Comparison of ENCODE assay signal across 26 cellular contexts in the genomic region with DNA sequence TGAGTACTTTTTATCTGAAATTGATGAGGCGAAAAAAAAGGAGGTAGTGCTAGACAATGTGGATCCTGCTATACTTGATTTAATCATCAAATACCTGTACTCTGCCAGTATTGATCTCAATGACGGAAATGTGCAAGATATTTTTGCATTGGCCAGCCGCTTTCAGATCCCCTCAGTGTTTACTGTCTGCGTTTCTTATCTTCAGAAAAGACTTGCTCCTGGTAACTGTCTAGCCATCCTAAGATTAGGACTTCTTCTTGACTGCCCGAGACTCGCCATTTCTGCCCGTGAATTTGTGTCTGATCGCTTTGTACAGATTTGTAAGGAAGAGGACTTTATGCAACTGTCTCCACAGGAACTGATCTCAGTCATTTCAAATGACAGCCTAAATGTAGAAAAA. TPM values are rescaled to one million over a fixed set of nuclear protein-coding genes. Genes with fewer than 3 reads are reported as not detected.
A peak's percentile ranks its signal among the peaks of the same experiment; 100 is the strongest.
DNase-seq lines count a peak whose midpoint lies in the region; ATAC-seq and TF ChIP-seq lines count a peak whose summit lies in the region.
"Had no signal": no experiment of that assay in that cellular context is flagged by ENCODE, and none has a peak within 500 bp of the region (broad histone marks: within the 10 kb centered on the region; RNA-seq: fewer than 3 reads in every experiment).

No MANE protein-coding gene starts in this region.

- H3K27ac ChIP-seq in IMR-90 (ENCODE audit: insufficient read depth, low read length) = no peak overlapping the region
- peak overlapping the region; percentile 85 for H3K27ac ChIP-seq in SJCRH30
- H3K27ac ChIP-seq in gastrocnemius medialis = peak overlapping the region; percentile 90 to 95 (median 92)
- no peak overlapping the region for H3K27ac ChIP-seq in suprapubic skin
- H3K27ac ChIP-seq: foreskin keratinocyte, tibial artery had no signal

- TF ChIP-seq RAD21 in IMR-90 (IDR thresholded peaks at IDR 0.05; ENCODE audit: low read length) = no peak

- no peak overlapping the region for H3K56ac ChIP-seq in IMR-90 (ENCODE audit: extremely low read depth, insufficient read depth, low read length)

- DNase-seq in IMR-90 = no peak
- peak in 1 of 2 experiments; percentile 28 for DNase-seq in SJCRH30
- no peak for DNase-seq in left ventricle myocardium superior
- DNase-seq in gastrocnemius medialis = no peak
- DNase-seq in LoVo (ENCODE audit: low spot score) = no peak
- DNase-seq in suprapubic skin (ENCODE audit: low spot score in 2 of 2) = no peak
- no peak for DNase-seq in activated T-cell treated with anti-CD3 and anti-CD28 coated beads for 4 hours
- DNase-seq: activated B cell treated with CpG ODN at 0.5 μM for 24 hours; activated CD4-positive, alpha-beta memory T cell treated with anti-CD3 and anti-CD28 coated beads, Interleukin-2, amount 10 ng/mL, durations not matched to agents 7 days and 5 days; activated effector memory CD4-positive, alpha-beta T cell treated with Interleukin-2 at 50 U/mL for 16 hours; activated naive CD8-positive, alpha-beta T cell treated with anti-CD3 and anti-CD28 coated beads, Interleukin-2, amount 10 ng/mL, durations not matched to agents 7 days and 5 days; C1 segment of cervical spinal cord; cerebellar nuclear complex; DMS79 treated with DMSO at 0.1 percent for 48 hours; effector CD8-positive, alpha-beta T cell; hypothalamus; KBM-7; midbrain; MM.1S; NCI-H1694 treated with DMSO at 0.1 percent for 48 hours; stimulated activated CD4-positive, alpha-beta T cell treated with anti-CD3 and anti-CD28 coated beads, Interleukin-4, amount 100 ng/mL, for 4 hours; stimulated activated naive CD4-positive, alpha-beta T cell treated with Interleukin-2 at 50 U/mL for 16 hours; tibial artery had no signal

- H3K4ac ChIP-seq in IMR-90 (ENCODE audit: low read depth, low read length) = no peak overlapping the region

- no peak overlapping the region for H4K8ac ChIP-seq in IMR-90 (ENCODE audit: low read depth in 2 of 2, low read length in 2 of 2)

- in situ Hi-C loops in IMR-90 (cut with MboI; ENCODE audit: low sequenced_read_pairs) = no loop called here
- in situ Hi-C loops in gastrocnemius medialis (cut with MboI; ENCODE audit: low sequenced_read_pairs in 4 of 4) = no loop called here

- H3K23ac ChIP-seq in IMR-90 (ENCODE audit: low read depth, low read length) = no peak overlapping the region

- no peak overlapping the region for H2BK5ac ChIP-seq in IMR-90 (ENCODE audit: low read depth, low read length, poor library complexity, severe bottlenecking)

- 82% methylated on average over 2 of the region's 8 CpGs; no CpG with 5 or more reads in 1 of the 2 experiments for WGBS in IMR-90 (ENCODE audit: extremely low coverage in 2 of 2, insufficient read length in 1 of 2), 2 experiments
- WGBS in suprapubic skin = 98% methylated on average over 8 of the region's 8 CpGs

- no peaks in the 10 kb centered on the region for H4K20me1 ChIP-seq in IMR-90 (ENCODE audit: insufficient read depth, low read length)

- H3K4me2 ChIP-seq in IMR-90 (ENCODE audit: low read depth, low read length) = no peak overlapping the region
- H3K4me2 ChIP-seq: GM23338 had no signal

- H3K14ac ChIP-seq in IMR-90 (replicated peaks; ENCODE audit: low read depth, low read length) = no peak overlapping the region

- H2BK15ac ChIP-seq in IMR-90 (ENCODE audit: low read depth, low read length) = no peak overlapping the region

- peaks cover 5% of the 10 kb centered on the region; the same call in 1 of the 2 replicates for H3K9me1 ChIP-seq in IMR-90 (ENCODE audit: insufficient read depth, low read length)

- H3K9me3 ChIP-seq in IMR-90 (ENCODE audit: control insufficient read depth, insufficient read depth, low read length) = 0 out of 2 replicates have a peak, but pooled peaks cover 3% of the 10 kb centered on the region
- H3K9me3 ChIP-seq in SJCRH30 (replicated peaks) = no peaks in the 10 kb centered on the region
- H3K9me3 ChIP-seq in gastrocnemius medialis = no peaks in the 10 kb centered on the region
- no peaks in the 10 kb centered on the region for H3K9me3 ChIP-seq in suprapubic skin
- H3K9me3 ChIP-seq: tibial artery had no signal

- TF ChIP-seq CTCF in IMR-90 (conservative IDR thresholded peaks at IDR 0.05; ENCODE audit: low read depth, low read length) (no peak), gastrocnemius medialis (IDR thresholded peaks at IDR 0.05 in 4 of 5, conservative IDR thresholded peaks at IDR 0.05 in 1 of 5) (no peak), suprapubic skin (IDR thresholded peaks at IDR 0.05) (no peak)

- ATAC-seq in IMR-90 (ENCODE audit: low read depth) (no peak), left ventricle myocardium superior (peak; percentile 14), gastrocnemius medialis (no peak)

- H4K91ac ChIP-seq in IMR-90 (ENCODE audit: insufficient read depth, low read depth, low read length) = no peak overlapping the region

- no peak overlapping the region for H3K9ac ChIP-seq in IMR-90 (ENCODE audit: low read depth, low read length)

- H3K36me3 ChIP-seq in IMR-90 (ENCODE audit: control insufficient read depth, insufficient read depth, low read length) (no peaks in the 10 kb centered on the region), SJCRH30 (no peaks in the 10 kb centered on the region), gastrocnemius medialis (peaks cover 0 to 10% of the 10 kb centered on the region in 2 donors), suprapubic skin (peaks cover 6% of the 10 kb centered on the region)

- H3K4me1 ChIP-seq in IMR-90 (ENCODE audit: control insufficient read depth, insufficient read depth, low read length) (peaks cover 2% of the 10 kb centered on the region; the same call in 1 of the 2 replicates), SJCRH30 (peaks cover 43% of the 10 kb centered on the region), gastrocnemius medialis (peaks cover 25% of the 10 kb centered on the region in 2 donors), suprapubic skin (no peaks in the 10 kb centered on the region)

- no peak overlapping the region for H4K5ac ChIP-seq in IMR-90 (ENCODE audit: low read depth, low read length)

- no peak for TF ChIP-seq EP300 in suprapubic skin (IDR thresholded peaks at IDR 0.05)

- no TSS peak for BruUV-seq in IMR-90 (replicated peaks; lab: Mats Ljungman, UMichigan)

- no peak overlapping the region for H2AK5ac ChIP-seq in IMR-90 (ENCODE audit: low read depth, low read length)

- no peaks in the 10 kb centered on the region for H3K79me1 ChIP-seq in IMR-90 (ENCODE audit: low read depth in 1 of 2, low read length in 2 of 2)

- H3K18ac ChIP-seq in IMR-90 (ENCODE audit: low read depth, low read length) = no peak overlapping the region

- TF ChIP-seq POLR2A in IMR-90 (IDR thresholded peaks at IDR 0.05; ENCODE audit: low read depth, low read length) = no peak
- TF ChIP-seq POLR2A in gastrocnemius medialis (IDR thresholded peaks at IDR 0.05) = no peak
- no peak for TF ChIP-seq POLR2A in suprapubic skin (IDR thresholded peaks at IDR 0.05)

- intact Hi-C loops in IMR-90 (cut with micrococcal nuclease) (no loop called here), left ventricle myocardium superior (cut with micrococcal nuclease) (no loop called here), gastrocnemius medialis (cut with DNase I; ENCODE audit: low total_unique reads) (loop anchor here (5.0 to 10.0 kb wide), 2 partner anchors 315 to 1652 kb away; partner anchors contain the start of genes METTL5, TLK1 and UBR3)

- dilution Hi-C loops in IMR-90 (cut with HindIII; ENCODE audit: low sequenced_read_pairs, unreplicated experiment) = no loop called here

- H3K4me3 ChIP-seq in IMR-90 (ENCODE audit: insufficient read depth, low read depth, low read length) (no peak overlapping the region), SJCRH30 (peak overlapping the region; percentile 58), gastrocnemius medialis (peak overlapping the region; percentile 71 to 74 (median 72)), suprapubic skin (no peak overlapping the region)
- H3K4me3 ChIP-seq: GM23338, tibial artery had no signal

- CTCF ChIA-PET in IMR-90 (lab: Yijun Ruan, JAX) = no interaction called here

- H2BK20ac ChIP-seq in IMR-90 (ENCODE audit: low read depth, low read length) = peak overlapping the region; percentile 9; the same call in 1 of the 2 replicates

- H3K27me3 ChIP-seq in IMR-90 (ENCODE audit: control insufficient read depth, insufficient read depth, low read length) (no peaks in the 10 kb centered on the region), SJCRH30 (no peaks in the 10 kb centered on the region), gastrocnemius medialis (no peaks in the 10 kb centered on the region), suprapubic skin (no peaks in the 10 kb centered on the region)
- H3K27me3 ChIP-seq: foreskin keratinocyte, tibial artery had no signal

- POLR2A ChIA-PET in IMR-90 (lab: Charles Lee; ENCODE audit: unreplicated experiment) = no interaction called here

- H2AK9ac ChIP-seq in IMR-90 (replicated peaks; ENCODE audit: low read depth, low read length, poor library complexity) = no peak overlapping the region

- no peak overlapping the region for H2AFZ ChIP-seq in IMR-90 (replicated peaks; ENCODE audit: low read length, poor library complexity)
- H2AFZ ChIP-seq: GM23338 had no signal

- H2BK120ac ChIP-seq in IMR-90 (ENCODE audit: low read depth, low read length) = no peak overlapping the region

TF ChIP-seq in IMR-90, 13 proteins besides CTCF, POLR2A, EP300 and RAD21 (continues in another document):
- TF ChIP-seq SMC3 (IDR thresholded peaks at IDR 0.05; ENCODE audit: low read depth, low read length) (no peak), NFE2L2 (IDR thresholded peaks at IDR 0.05; ENCODE audit: low read depth, low read length) (no peak), MAZ (IDR thresholded peaks at IDR 0.05; ENCODE audit: borderline replicate concordance, low read depth, low read length) (no peak), CHD1 (IDR thresholded peaks at IDR 0.05; ENCODE audit: low read depth, low read length) (no peak), MAFK (IDR thresholded peaks at IDR 0.05; ENCODE audit: low read depth, low read length) (no peak), RFX5 (IDR thresholded peaks at IDR 0.05; ENCODE audit: low read depth, low read length) (no peak)

RNA-seq across cellular contexts. Expression of gene KLHL41, which starts 0.5 kb away (rescaled TPM):
- total RNA-seq in IMR-90 (2012; rRNA removed) (0.18 and 0.28 TPM in 2 replicates), left ventricle myocardium superior (168 TPM), gastrocnemius medialis (1,000 to 10,000 TPM; 2,008 to 3,010 (median 2,782) TPM), suprapubic skin (1 to 10 TPM in 1 of 4 donors, under 1 TPM in 3; 0.36 to 1.2 (median 0.58) TPM)
- 0.10 TPM in 2 replicates for polyA plus RNA-seq in IMR-90 (2012; rRNA removed)
- polyA plus RNA-seq in IMR-90 (2012; cell fraction: cytosol; rRNA removed) = 0.01 TPM in 2 replicates
- polyA plus RNA-seq in IMR-90 (2012; cell fraction: nucleus; rRNA removed; ENCODE audit: low replicate concordance) = 0.07 and 0.19 TPM in 2 replicates
- total RNA-seq in SJCRH30 (2014; rRNA removed; shearing (Covaris generic)) = 21.1 and 26.1 TPM in 2 replicates
- total RNA-seq: activated CD4-positive, alpha-beta memory T cell treated with anti-CD3 and anti-CD28 coated beads, Interleukin-2, amount 10 ng/mL, durations not matched to agents 7 days and 5 days; epithelial cell of proximal tubule; GM23338 had no signal
- polyA plus RNA-seq: GM23338 had no signal

RNA-seq across cellular contexts. Expression of gene BBS5, which starts 30.7 kb away (rescaled TPM):
- total RNA-seq in IMR-90 (2012; rRNA removed) (1.4 and 1.9 TPM in 2 replicates), left ventricle myocardium superior (7.5 TPM), gastrocnemius medialis (10 to 100 TPM in 1 of 4 donors, 1 to 10 TPM in 3; 4.5 to 17.8 (median 8.0) TPM), suprapubic skin (10 to 100 TPM in 2 of 4 donors, 1 to 10 TPM in 2; 4.3 to 24.1 (median 9.8) TPM)
- 4.1 and 4.4 TPM in 2 replicates for polyA plus RNA-seq in IMR-90 (2012; rRNA removed)
- polyA plus RNA-seq in IMR-90 (2012; cell fraction: cytosol; rRNA removed) = 5.0 and 5.7 TPM in 2 replicates
- 11.6 and 17.6 TPM in 2 replicates for polyA plus RNA-seq in IMR-90 (2012; cell fraction: nucleus; rRNA removed; ENCODE audit: low replicate concordance)
- 4.1 and 5.4 TPM in 2 replicates for total RNA-seq in SJCRH30 (2014; rRNA removed; shearing (Covaris generic))

Comparison
In these comparisons a context has a peak if more than half of its experiments do, and no peak if none do; other contexts are left out.
1. H3K27ac ChIP-seq: peak in SJCRH30 (single experiment) and gastrocnemius medialis (4 of 4); none in IMR-90 (single experiment) and suprapubic skin (single experiment).
2. H3K4me3 ChIP-seq: peak in SJCRH30 (single experiment) and gastrocnemius medialis (4 of 4); none in IMR-90 (single experiment) and suprapubic skin (single experiment).